In the genomic region with DNA sequence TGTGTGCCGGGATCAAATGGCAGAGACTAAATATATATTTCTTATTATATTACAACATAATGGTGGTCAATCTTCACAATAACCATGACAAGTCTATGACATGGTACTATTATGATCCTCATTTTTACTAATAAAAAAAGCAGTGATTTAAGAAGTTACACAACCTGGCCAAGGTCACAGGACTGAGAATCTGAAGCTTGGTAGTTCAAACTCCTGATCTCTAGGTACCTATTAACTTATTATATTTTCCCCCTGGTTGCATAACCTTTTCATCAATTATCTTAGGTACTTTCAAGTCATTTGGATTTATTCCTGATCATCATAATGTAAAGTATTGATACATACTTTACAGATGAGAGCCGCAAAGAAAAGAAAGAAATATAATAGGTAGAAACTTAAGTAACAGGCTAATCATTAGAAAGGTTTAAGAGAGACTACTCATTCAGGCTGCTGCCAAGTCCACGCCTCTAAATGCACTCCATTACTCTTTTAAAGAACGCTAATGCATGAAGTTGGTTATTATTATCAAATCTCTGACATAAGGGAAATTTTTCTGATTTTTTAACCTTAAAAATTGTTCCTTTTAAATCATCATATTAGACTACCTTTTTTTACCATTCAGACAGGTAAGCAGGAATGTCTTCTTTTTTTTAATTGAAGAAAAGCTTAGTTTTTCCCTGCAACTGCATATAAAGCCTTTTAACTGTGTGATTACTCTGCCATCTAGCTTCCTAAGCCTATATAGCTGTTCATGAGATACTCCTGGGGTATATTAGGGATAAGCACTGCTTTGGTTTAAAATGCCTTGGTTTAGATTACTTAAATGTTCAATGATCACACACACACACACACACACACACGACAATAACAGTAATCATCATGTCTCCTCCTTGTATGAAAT, we compare ENCODE assay signal across 11 cellular contexts. TPM values are rescaled to one million over a fixed set of nuclear protein-coding genes. Genes with fewer than 3 reads are reported as not detected.
DNase-seq lines count a peak whose midpoint lies in the region; ATAC-seq and TF ChIP-seq lines count a peak whose summit lies in the region.
"Had no signal": no experiment of that assay in that cellular context is flagged by ENCODE, and none has a peak within 500 bp of the region (broad histone marks: within the 10 kb centered on the region; RNA-seq: fewer than 3 reads in every experiment).

No MANE protein-coding gene starts in this region.

- H3K4me3 ChIP-seq in HEK293 (ENCODE audit: low read depth, low read length) (no peak overlapping the region), PC-3 (ENCODE audit: low read length) (no peak overlapping the region), foreskin fibroblast (ENCODE audit: low read depth in 1 of 2, low read length in 2 of 2) (no peak overlapping the region), lower lobe of right lung (no peak overlapping the region)
- H3K4me3 ChIP-seq: testis had no signal

- no peak overlapping the region for H2AFZ ChIP-seq in PC-3 (ENCODE audit: low read length)

- H4K20me1 ChIP-seq in PC-3 (ENCODE audit: low read length) = no peaks in the 10 kb centered on the region

- H3K4me1 ChIP-seq in HEK293 (ENCODE audit: control insufficient read depth, insufficient read depth, low read length) (no peaks in the 10 kb centered on the region), PC-3 (ENCODE audit: insufficient read depth, low read length) (peaks cover 10% of the 10 kb centered on the region), lower lobe of right lung (no peaks in the 10 kb centered on the region)
- H3K4me1 ChIP-seq: testis had no signal

- no peaks in the 10 kb centered on the region for H3K27me3 ChIP-seq in PC-3 (ENCODE audit: low read length)
- H3K27me3 ChIP-seq in lower lobe of right lung (ENCODE audit: low read depth) = no peaks in the 10 kb centered on the region
- H3K27me3 ChIP-seq: testis had no signal

- CTCF ChIA-PET in HEK293 (lab: Yijun Ruan, JAX) (interaction anchor here (0.6 to 7.1 kb wide), 15 partner anchors 12 to 647 kb away, joined by 3 to 71 read pairs (median 4); no protein-coding TSS in a partner anchor), PC-3 (lab: Charles Lee) (interaction anchor here (0.6 to 2.2 kb wide), 9 partner anchors 29 to 936 kb away, joined by 3 to 63 read pairs (median 5); no protein-coding TSS in a partner anchor)
- CTCF ChIA-PET in activated naive CD4-positive, alpha-beta T cell treated with anti-CD3 and anti-CD28 coated beads for 36 hours (lab: Charles Lee) = interaction anchor here (0.5 to 3.2 kb wide), 3 partner anchors 44 to 89 kb away, joined by 6 to 11 read pairs (median 7); no protein-coding TSS in a partner anchor

- no peak overlapping the region for H3K9ac ChIP-seq in PC-3 (ENCODE audit: low read length)

- BruUV-seq in PC-3 (replicated peaks; lab: Mats Ljungman, UMichigan) = no TSS peak

- no peak overlapping the region for H3K27ac ChIP-seq in HEK293 (ENCODE audit: extremely low read depth, low read depth, low read length)
- no peak overlapping the region for H3K27ac ChIP-seq in PC-3 (ENCODE audit: low read length)
- H3K27ac ChIP-seq in lower lobe of right lung = no peak overlapping the region
- H3K27ac ChIP-seq: testis had no signal

- H3K9me2 ChIP-seq in PC-3 (replicated peaks; ENCODE audit: low read length) = no peaks in the 10 kb centered on the region

- H3K79me2 ChIP-seq in PC-3 (ENCODE audit: low read length) = no peaks in the 10 kb centered on the region

- no peak overlapping the region for H3K4me3 Mint-ChIP-seq in activated naive CD4-positive, alpha-beta T cell treated with anti-CD3 and anti-CD28 coated beads for 36 hours
- H3K4me3 Mint-ChIP-seq: T-helper 2 cell treated with Interferon-gamma antibody and Interleukin-4, amounts not matched to agents 5 μg/mL and 100 μg/mL, for 36 hours had no signal

- TF ChIP-seq CTCF in HEK293 (tag by site-specific recombination; IDR thresholded peaks at IDR 0.05) (0 out of 2 replicates have a peak, but pooled peaks have one; percentile 14), PC-3 (conservative IDR thresholded peaks at IDR 0.05; ENCODE audit: low read depth, low read length) (peak; percentile 88), foreskin fibroblast (IDR thresholded peaks at IDR 0.05; ENCODE audit: low read depth, low read length) (peak; percentile 43), lower lobe of right lung (IDR thresholded peaks at IDR 0.05) (no peak)

- H3K9me3 Mint-ChIP-seq in activated naive CD4-positive, alpha-beta T cell treated with anti-CD3 and anti-CD28 coated beads for 36 hours = no peaks in the 10 kb centered on the region
- H3K9me3 Mint-ChIP-seq: T-helper 2 cell treated with Interferon-gamma antibody and Interleukin-4, amounts not matched to agents 5 μg/mL and 100 μg/mL, for 36 hours had no signal

- POLR2A ChIA-PET in HEK293 (lab: Yijun Ruan, JAX) (no interaction called here), PC-3 (lab: Charles Lee; ENCODE audit: unreplicated experiment) (interaction anchor here (0.6 kb wide), 1 partner anchor 14 kb away, joined by 3 read pairs; no protein-coding TSS in a partner anchor)

- ATAC-seq in PC-3 = peak; percentile 75
- no peak for ATAC-seq in lower lobe of right lung

- H3K9me3 ChIP-seq in HEK293 (ENCODE audit: control insufficient read depth, insufficient read depth, low read depth, low read length) (no peaks in the 10 kb centered on the region), PC-3 (ENCODE audit: low read length) (no peaks in the 10 kb centered on the region), lower lobe of right lung (no peaks in the 10 kb centered on the region)
- H3K9me3 ChIP-seq: testis had no signal

- no peaks in the 10 kb centered on the region for H3K4me1 Mint-ChIP-seq in activated naive CD4-positive, alpha-beta T cell treated with anti-CD3 and anti-CD28 coated beads for 36 hours (ENCODE audit: low read depth)

- no peaks in the 10 kb centered on the region for H3K27me3 Mint-ChIP-seq in activated naive CD4-positive, alpha-beta T cell treated with anti-CD3 and anti-CD28 coated beads for 36 hours (ENCODE audit: low read depth)

- H3F3A ChIP-seq in PC-3 (ENCODE audit: low read length, unreplicated experiment) = no peaks in the 10 kb centered on the region

- H3K36me3 Mint-ChIP-seq in activated naive CD4-positive, alpha-beta T cell treated with anti-CD3 and anti-CD28 coated beads for 36 hours (ENCODE audit: low read depth) = no peaks in the 10 kb centered on the region

- no peak overlapping the region for H3K4me2 ChIP-seq in PC-3 (ENCODE audit: low read length)

- H3K36me3 ChIP-seq in HEK293 (ENCODE audit: control insufficient read depth in 2 of 2, insufficient read depth in 1 of 2, low read length in 2 of 2) = no peaks in the 10 kb centered on the region
- no peaks in the 10 kb centered on the region for H3K36me3 ChIP-seq in PC-3 (ENCODE audit: low read depth, low read length)
- H3K36me3 ChIP-seq in lower lobe of right lung = no peaks in the 10 kb centered on the region

- intact Hi-C loops in PC-3 (cut with micrococcal nuclease) = loop anchor here (2.0 to 5.0 kb wide), 3 partner anchors 54 to 1633 kb away; no protein-coding TSS in a partner anchor
- intact Hi-C loops in activated naive CD4-positive, alpha-beta T cell treated with anti-CD3 and anti-CD28 coated beads for 36 hours (cut with micrococcal nuclease) = loop anchor here (1.0 kb wide), 1 partner anchor 89 kb away; no protein-coding TSS in a partner anchor
- intact Hi-C loops in lower lobe of right lung (cut with DNase I) = no loop called here

- DNase-seq in 8988T (peak; percentile 26), PC-3 (peak; percentile 73), foreskin fibroblast (peak in 1 of 2 donors; percentile 39), lower lobe of right lung (no peak)
- DNase-seq in activated naive CD4-positive, alpha-beta T cell treated with anti-CD3 and anti-CD28 coated beads for 36 hours = no peak
- no peak for DNase-seq in activated effector memory CD4-positive, alpha-beta T cell treated with anti-CD3 and anti-CD28 coated beads, Interleukin-2, amount 50 U/mL, for 16 hours
- no peak for DNase-seq in activated naive CD4-positive, alpha-beta T cell treated with Interleukin-2 at 50 U/mL for 16 hours
- DNase-seq: Calu3, testis had no signal

- no peak overlapping the region for H3K27ac Mint-ChIP-seq in activated naive CD4-positive, alpha-beta T cell treated with anti-CD3 and anti-CD28 coated beads for 36 hours
- H3K27ac Mint-ChIP-seq: T-helper 2 cell treated with Interferon-gamma antibody and Interleukin-4, amounts not matched to agents 5 μg/mL and 100 μg/mL, for 36 hours had no signal

TF ChIP-seq in HEK293, 187 proteins besides CTCF, POLR2A, EP300 and RAD21 (continues in another document):
- TF ChIP-seq ZNF654 (tag by site-specific recombination; IDR thresholded peaks at IDR 0.05; ENCODE audit: low read depth) = peak; percentile 26

RNA-seq across cellular contexts. Expression of gene RPS29, which starts 35.6 kb away (rescaled TPM):
- total RNA-seq in PC-3 (2014; rRNA removed) (1,420 and 1,912 TPM in 2 replicates), lower lobe of right lung (1,209 TPM)
- total RNA-seq in activated naive CD4-positive, alpha-beta T cell treated with anti-CD3 and anti-CD28 coated beads for 36 hours = 1,000 to 10,000 TPM; 1,858 to 2,382 TPM

RNA-seq across cellular contexts. Expression of gene LRR1, which starts 48.2 kb away (rescaled TPM):
- total RNA-seq in PC-3 (2014; rRNA removed) = 46.9 and 53.0 TPM in 2 replicates
- total RNA-seq in activated naive CD4-positive, alpha-beta T cell treated with anti-CD3 and anti-CD28 coated beads for 36 hours = 10 to 100 TPM; 47.7 to 49.1 TPM
- total RNA-seq in lower lobe of right lung = 9.0 TPM

Comparison
In these comparisons a context has a peak if more than half of its experiments do, and no peak if none do; other contexts are left out.
1. DNase-seq: peak in 8988T (single experiment) and PC-3 (single experiment); none in activated naive CD4-positive, alpha-beta T cell treated with anti-CD3 and anti-CD28 coated beads for 36 hours (single experiment), activated effector memory CD4-positive, alpha-beta T cell treated with anti-CD3 and anti-CD28 coated beads, Interleukin-2, amount 50 U/mL, for 16 hours (single experiment), activated naive CD4-positive, alpha-beta T cell treated with Interleukin-2 at 50 U/mL for 16 hours (single experiment) and lower lobe of right lung (single experiment).